Comparison of ENCODE assay signal across 1 cellular context in genomic region chr9:36164361-36164760, GRCh38.
TF ChIP-seq lines count a peak whose summit lies in the region.

No MANE protein-coding gene starts in this region.

TF ChIP-seq in HepG2, 621 proteins besides CTCF, POLR2A, EP300 and RAD21:
- no peak for TF ChIP-seq PHF5A (CRISPR knock-in tag; IDR thresholded peaks at IDR 0.05; ENCODE audit: low read depth, unreplicated experiment)
- peak; percentile 70 for TF ChIP-seq LCORL (IDR thresholded peaks at IDR 0.05)
- TF ChIP-seq LCORL (CRISPR knock-in tag; IDR thresholded peaks at IDR 0.05) = no peak
- TF ChIP-seq RNF2 (conservative IDR thresholded peaks at IDR 0.05; ENCODE audit: low read depth) = no peak
- TF ChIP-seq CCAR2 (optimal IDR thresholded peaks at IDR 0.05; ENCODE audit: low read depth, low read length) = no peak
- no peak for TF ChIP-seq ZBTB7A (CRISPR knock-in tag; IDR thresholded peaks at IDR 0.05)
- TF ChIP-seq NR0B2 (CRISPR knock-in tag; IDR thresholded peaks at IDR 0.05) = no peak
TF ChIP-seq in HepG2: peak in this region for 1.
